In the genomic region with DNA sequence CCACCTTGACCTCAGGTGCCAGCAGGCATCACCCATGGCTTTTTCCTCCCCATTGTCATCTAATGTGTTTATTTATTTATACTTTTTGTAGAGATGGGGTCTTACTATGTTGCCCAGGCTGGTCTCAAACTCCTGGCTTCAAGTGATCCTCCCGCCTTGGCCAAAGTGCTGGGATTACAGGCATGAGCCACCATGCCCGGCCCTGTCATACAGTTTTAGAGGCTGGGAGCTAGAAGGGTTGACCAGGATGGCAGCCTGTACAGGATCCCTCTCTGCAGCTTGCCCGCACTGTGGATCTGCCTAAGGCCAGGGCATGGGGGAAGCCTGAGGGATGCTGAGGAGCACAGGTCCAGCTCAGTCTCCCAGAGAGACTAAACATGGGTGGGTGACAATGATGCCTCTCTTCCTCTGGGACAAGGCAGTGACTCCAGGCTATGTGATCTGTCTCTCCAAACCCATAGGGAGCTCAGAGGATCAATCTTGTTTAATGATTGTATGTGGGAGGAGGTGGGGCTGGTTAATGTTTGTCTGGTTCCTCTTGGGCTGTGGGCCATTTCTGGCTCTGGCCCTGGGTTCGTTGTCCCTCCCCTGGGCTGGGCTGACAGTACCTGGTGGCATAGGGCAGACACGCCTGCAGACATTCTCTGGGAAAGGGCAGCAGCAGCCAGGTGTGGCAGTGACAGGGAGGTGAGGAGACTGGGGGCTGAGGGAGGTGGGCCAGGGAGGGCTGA, we compare ENCODE assay signal across 17 cellular contexts. TPM values are rescaled to one million over a fixed set of nuclear protein-coding genes. Genes with fewer than 3 reads are reported as not detected.
A peak's percentile ranks its signal among the peaks of the same experiment; 100 is the strongest.
DNase-seq lines count a peak whose midpoint lies in the region; ATAC-seq, FAIRE-seq and TF ChIP-seq lines count a peak whose summit lies in the region.
"Had no signal": no experiment of that assay in that cellular context is flagged by ENCODE, and none has a peak within 500 bp of the region (broad histone marks: within the 10 kb centered on the region; RNA-seq: fewer than 3 reads in every experiment).

No MANE protein-coding gene starts in this region.

- H3K36me3 ChIP-seq in Peyer's patch (no peaks in the 10 kb centered on the region), liver (ENCODE audit: control insufficient read depth in 4 of 4, insufficient read depth in 3 of 4, low read depth in 1 of 4, low read length in 3 of 4) (no peaks in the 10 kb centered on the region), small intestine (ENCODE audit: control insufficient read depth in 2 of 2, insufficient read depth in 2 of 2, low read length in 2 of 2) (no peaks in the 10 kb centered on the region)
- H3K36me3 ChIP-seq: breast epithelium, right atrium auricular region had no signal

- no peaks in the 10 kb centered on the region for H3K4me1 ChIP-seq in Peyer's patch
- H3K4me1 ChIP-seq in liver (ENCODE audit: control insufficient read depth in 4 of 4, insufficient read depth in 4 of 4, low read length in 3 of 4), result peaks cover 4 to 53% (median 43%) of the 10 kb centered on the region in 4 donors
- H3K4me1 ChIP-seq in small intestine (ENCODE audit: control insufficient read depth in 2 of 2, insufficient read depth in 1 of 2, low read depth in 1 of 2, low read length in 1 of 2), result no peaks in the 10 kb centered on the region
- H3K4me1 ChIP-seq: breast epithelium, right atrium auricular region had no signal

- H3K4me3 ChIP-seq in Peyer's patch (peak overlapping the region in 3 of 4 donors; percentile 24 to 49 (median 49)), liver (ENCODE audit: low read depth in 1 of 3, low read length in 3 of 3) (peak overlapping the region; percentile 69 to 99 (median 90)), small intestine (ENCODE audit: low read depth in 1 of 2, low read length in 2 of 2) (peak overlapping the region; percentile 1 to 57)
- H3K4me3 ChIP-seq: breast epithelium, GM23248, right atrium auricular region had no signal

- H3K9ac ChIP-seq in liver (ENCODE audit: low read depth in 1 of 2, low read length in 2 of 2), result peak overlapping the region; percentile 23 to 90
- H3K9ac ChIP-seq: GM23248, KMS-11 had no signal

- ATAC-seq in HG03565 (IDR thresholded peaks at IDR 0.05; ENCODE audit: unreplicated experiment), result no peak
- no peak for ATAC-seq in HG03135 (IDR thresholded peaks at IDR 0.05; ENCODE audit: unreplicated experiment)
- ATAC-seq: stimulated activated effector memory CD8-positive, alpha-beta T cell treated with anti-CD3 and anti-CD28 coated beads, Interleukin-12 subunit alpha, Interleukin-12 subunit beta, amount 100 ng/mL, for 72 hours had no signal

- no peaks in the 10 kb centered on the region for H3K9me3 ChIP-seq in Peyer's patch
- no peaks in the 10 kb centered on the region for H3K9me3 ChIP-seq in liver (ENCODE audit: control insufficient read depth in 4 of 4, low read length in 3 of 4)
- H3K9me3 ChIP-seq in small intestine (ENCODE audit: control insufficient read depth, low read depth), result no peaks in the 10 kb centered on the region
- H3K9me3 ChIP-seq: breast epithelium, right atrium auricular region had no signal

- no peak for FAIRE-seq in small intestine (lab: Jason Lieb, UNC)
- FAIRE-seq: islet of Langerhans had no signal

- peak; percentile 40 for DNase-seq in HuH-7.5 (ENCODE audit: low spot score)
- DNase-seq in Peyer's patch, result peak in 2 of 3 donors; percentile 83 to 84
- peak; percentile 91 for DNase-seq in small intestine
- no peak for DNase-seq in activated CD4-positive, CD25-positive, alpha-beta regulatory T cell (lab: John Stamatoyannopoulos, UW)
- DNase-seq: activated CD4-positive, alpha-beta T cell treated with anti-CD3 and anti-CD28 coated beads for 48 hours; cortex of kidney; GM23248; hippocampal formation; NCI-H226 had no signal

- peak; percentile 83 to 85 for TF ChIP-seq POLR2A in Peyer's patch (IDR thresholded peaks at IDR 0.05)

- TF ChIP-seq CTCF in Peyer's patch (IDR thresholded peaks at IDR 0.05) (no peak), liver (IDR thresholded peaks at IDR 0.05; ENCODE audit: low read depth, low read length, missing input control) (no peak)

- peak in 1 of 2 donors; percentile 60 for TF ChIP-seq RAD21 in liver (IDR thresholded peaks at IDR 0.05)

- no peaks in the 10 kb centered on the region for H3K27me3 ChIP-seq in Peyer's patch
- no peaks in the 10 kb centered on the region for H3K27me3 ChIP-seq in liver (ENCODE audit: control insufficient read depth in 4 of 4, insufficient read depth in 4 of 4, low read length in 3 of 4)
- H3K27me3 ChIP-seq in small intestine (ENCODE audit: control insufficient read depth in 2 of 2, insufficient read depth in 2 of 2, low read length in 2 of 2), result no peaks in the 10 kb centered on the region
- H3K27me3 ChIP-seq: right atrium auricular region had no signal

- WGBS in liver, result 27% methylated on average over 5 of the region's 5 CpGs
- WGBS in small intestine, 3 donors, result 24 to 64% (median 46%) methylated on average over 4 to 5 of the region's 5 CpGs

- H3K27ac ChIP-seq in Peyer's patch, result peak overlapping the region in 3 of 4 donors; percentile 27 to 74 (median 61)
- H3K27ac ChIP-seq in liver (ENCODE audit: low read depth in 1 of 2, low read length in 2 of 2), result peak overlapping the region; percentile 63 to 70
- H3K27ac ChIP-seq in small intestine (ENCODE audit: low read depth in 1 of 2, low read length in 1 of 2), result peak overlapping the region; percentile 66 to 88
- H3K27ac ChIP-seq: breast epithelium, GM23248, KMS-11, right atrium auricular region had no signal

TF ChIP-seq in liver, 16 proteins besides CTCF, POLR2A, EP300 and RAD21 (continues in another document):
- TF ChIP-seq FOXA2 (IDR thresholded peaks at IDR 0.05), result no peak
- TF ChIP-seq GABPA (IDR thresholded peaks at IDR 0.05 in 1 of 2, conservative IDR thresholded peaks at IDR 0.05 in 1 of 2), result no peak
- TF ChIP-seq SP1 (IDR thresholded peaks at IDR 0.05), result peak; percentile 65
- no peak for TF ChIP-seq NR2F2 (IDR thresholded peaks at IDR 0.05)
- TF ChIP-seq, protein P1, sequence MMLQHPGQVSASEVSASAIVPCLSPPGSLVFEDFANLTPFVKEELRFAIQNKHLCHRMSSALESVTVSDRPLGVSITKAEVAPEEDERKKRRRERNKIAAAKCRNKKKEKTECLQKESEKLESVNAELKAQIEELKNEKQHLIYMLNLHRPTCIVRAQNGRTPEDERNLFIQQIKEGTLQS (IDR thresholded peaks at IDR 0.05), result no peak
- TF ChIP-seq, protein P2, sequence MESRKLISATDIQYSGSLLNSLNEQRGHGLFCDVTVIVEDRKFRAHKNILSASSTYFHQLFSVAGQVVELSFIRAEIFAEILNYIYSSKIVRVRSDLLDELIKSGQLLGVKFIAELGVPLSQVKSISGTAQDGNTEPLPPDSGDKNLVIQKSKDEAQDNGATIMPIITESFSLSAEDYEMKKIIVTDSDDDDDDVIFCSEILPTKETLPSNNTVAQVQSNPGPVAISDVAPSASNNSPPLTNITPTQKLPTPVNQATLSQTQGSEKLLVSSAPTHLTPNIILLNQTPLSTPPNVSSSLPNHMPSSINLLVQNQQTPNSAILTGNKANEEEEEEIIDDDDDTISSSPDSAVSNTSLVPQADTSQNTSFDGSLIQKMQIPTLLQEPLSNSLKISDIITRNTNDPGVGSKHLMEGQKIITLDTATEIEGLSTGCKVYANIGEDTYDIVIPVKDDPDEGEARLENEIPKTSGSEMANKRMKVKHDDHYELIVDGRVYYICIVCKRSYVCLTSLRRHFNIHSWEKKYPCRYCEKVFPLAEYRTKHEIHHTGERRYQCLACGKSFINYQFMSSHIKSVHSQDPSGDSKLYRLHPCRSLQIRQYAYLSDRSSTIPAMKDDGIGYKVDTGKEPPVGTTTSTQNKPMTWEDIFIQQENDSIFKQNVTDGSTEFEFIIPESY (IDR thresholded peaks at IDR 0.05), result peak; percentile 19
- TF ChIP-seq, protein P3, sequence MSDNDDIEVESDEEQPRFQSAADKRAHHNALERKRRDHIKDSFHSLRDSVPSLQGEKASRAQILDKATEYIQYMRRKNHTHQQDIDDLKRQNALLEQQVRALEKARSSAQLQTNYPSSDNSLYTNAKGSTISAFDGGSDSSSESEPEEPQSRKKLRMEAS (IDR thresholded peaks at IDR 0.05), result no peak
- TF ChIP-seq, protein P4, sequence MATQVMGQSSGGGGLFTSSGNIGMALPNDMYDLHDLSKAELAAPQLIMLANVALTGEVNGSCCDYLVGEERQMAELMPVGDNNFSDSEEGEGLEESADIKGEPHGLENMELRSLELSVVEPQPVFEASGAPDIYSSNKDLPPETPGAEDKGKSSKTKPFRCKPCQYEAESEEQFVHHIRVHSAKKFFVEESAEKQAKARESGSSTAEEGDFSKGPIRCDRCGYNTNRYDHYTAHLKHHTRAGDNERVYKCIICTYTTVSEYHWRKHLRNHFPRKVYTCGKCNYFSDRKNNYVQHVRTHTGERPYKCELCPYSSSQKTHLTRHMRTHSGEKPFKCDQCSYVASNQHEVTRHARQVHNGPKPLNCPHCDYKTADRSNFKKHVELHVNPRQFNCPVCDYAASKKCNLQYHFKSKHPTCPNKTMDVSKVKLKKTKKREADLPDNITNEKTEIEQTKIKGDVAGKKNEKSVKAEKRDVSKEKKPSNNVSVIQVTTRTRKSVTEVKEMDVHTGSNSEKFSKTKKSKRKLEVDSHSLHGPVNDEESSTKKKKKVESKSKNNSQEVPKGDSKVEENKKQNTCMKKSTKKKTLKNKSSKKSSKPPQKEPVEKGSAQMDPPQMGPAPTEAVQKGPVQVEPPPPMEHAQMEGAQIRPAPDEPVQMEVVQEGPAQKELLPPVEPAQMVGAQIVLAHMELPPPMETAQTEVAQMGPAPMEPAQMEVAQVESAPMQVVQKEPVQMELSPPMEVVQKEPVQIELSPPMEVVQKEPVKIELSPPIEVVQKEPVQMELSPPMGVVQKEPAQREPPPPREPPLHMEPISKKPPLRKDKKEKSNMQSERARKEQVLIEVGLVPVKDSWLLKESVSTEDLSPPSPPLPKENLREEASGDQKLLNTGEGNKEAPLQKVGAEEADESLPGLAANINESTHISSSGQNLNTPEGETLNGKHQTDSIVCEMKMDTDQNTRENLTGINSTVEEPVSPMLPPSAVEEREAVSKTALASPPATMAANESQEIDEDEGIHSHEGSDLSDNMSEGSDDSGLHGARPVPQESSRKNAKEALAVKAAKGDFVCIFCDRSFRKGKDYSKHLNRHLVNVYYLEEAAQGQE (IDR thresholded peaks at IDR 0.05), result peak; percentile 80
- TF ChIP-seq HNF4A (conservative IDR thresholded peaks at IDR 0.05), result peak; percentile 60 to 68
- TF ChIP-seq RXRA (IDR thresholded peaks at IDR 0.05), result peak; percentile 76
- no peak for TF ChIP-seq FOXA1 (IDR thresholded peaks at IDR 0.05)
- TF ChIP-seq HNF4G (IDR thresholded peaks at IDR 0.05), result no peak
- peak; percentile 94 for TF ChIP-seq TAF1 (conservative IDR thresholded peaks at IDR 0.05)
- peak; percentile 56 for TF ChIP-seq YY1 (IDR thresholded peaks at IDR 0.05)
- peak in 1 of 2 donors; percentile 38 for TF ChIP-seq EGR1 (IDR thresholded peaks at IDR 0.05; ENCODE audit: low read depth in 2 of 2)

RNA-seq across cellular contexts. Expression of a gene that starts 8.3 kb away (rescaled TPM):
- total RNA-seq in Peyer's patch (10 to 100 TPM in 3 of 4 donors, 1 to 10 TPM in 1; 2.5 to 98.4 (median 65.5) TPM), liver (100 to 1,000 TPM in 1 of 2 donors, 10 to 100 TPM in 1; 77.1 to 167 TPM)
- polyA plus RNA-seq in liver (100 to 1,000 TPM; 232 to 251 TPM), small intestine (10 to 100 TPM; 23.3 to 81.6 (median 27.6) TPM)
- total RNA-seq: GM23248, right atrium auricular region had no signal
- polyA plus RNA-seq: GM23248 had no signal

RNA-seq across cellular contexts. Expression of a gene that starts 39.2 kb away (rescaled TPM):
- total RNA-seq in Peyer's patch, result 10 to 100 TPM; 10.3 to 17.3 (median 15.5) TPM
- 10 to 100 TPM in 1 of 2 donors, 1 to 10 TPM in 1; 6.9 to 13.3 TPM for total RNA-seq in liver
- 1 to 10 TPM; 4.5 to 5.5 TPM for polyA plus RNA-seq in liver
- 1 to 10 TPM; 3.5 to 7.7 (median 3.8) TPM for polyA plus RNA-seq in small intestine

Comparison
In these comparisons a context has a peak if more than half of its experiments do, and no peak if none do; other contexts are left out.
1. DNase-seq: peak in HuH-7.5 (single experiment), Peyer's patch (2 of 3) and small intestine (single experiment); none in activated CD4-positive, CD25-positive, alpha-beta regulatory T cell (0 of 4).
2. H3K4me3 ChIP-seq: peak in every context shown above with its lines; median percentile 90 in liver; 49 in Peyer's patch; 29 in small intestine.
3. Peak in every context shown above with its lines, with median percentiles within 50 percentile points of each other: H3K27ac ChIP-seq.